In genomic region chr17:601462-602303, GRCh38 we compare ENCODE assay signal across 1 cellular context.
TF ChIP-seq lines count a peak whose summit lies in the region.

No MANE protein-coding gene starts in this region.

TF ChIP-seq in WTC11, 78 proteins besides CTCF, POLR2A, EP300 and RAD21 (continued from another document):
- no peak for TF ChIP-seq AFF4 (CRISPR knock-in tag; IDR thresholded peaks at IDR 0.05; ENCODE audit: borderline replicate concordance)
- no peak for TF ChIP-seq NR3C1 (CRISPR knock-in tag; conservative IDR thresholded peaks at IDR 0.05; ENCODE audit: low read depth)
- no peak for TF ChIP-seq SMAD3 (CRISPR knock-in tag; IDR thresholded peaks at IDR 0.05; ENCODE audit: borderline replicate concordance)
- no peak for TF ChIP-seq OVOL2 (CRISPR knock-in tag; IDR thresholded peaks at IDR 0.05; ENCODE audit: borderline replicate concordance)
- no peak for TF ChIP-seq ZNF425 (CRISPR knock-in tag; conservative IDR thresholded peaks at IDR 0.05)
- no peak for TF ChIP-seq NFE2L1 (CRISPR knock-in tag; IDR thresholded peaks at IDR 0.05)
- TF ChIP-seq ATF6 (CRISPR knock-in tag; IDR thresholded peaks at IDR 0.05), result no peak
- TF ChIP-seq PRRX2 (CRISPR knock-in tag; IDR thresholded peaks at IDR 0.05), result no peak
- no peak for TF ChIP-seq CBFB (CRISPR knock-in tag; IDR thresholded peaks at IDR 0.05; ENCODE audit: low read depth)
- TF ChIP-seq HMGXB4 (CRISPR knock-in tag; IDR thresholded peaks at IDR 0.05), result no peak
- TF ChIP-seq RORB (CRISPR knock-in tag; IDR thresholded peaks at IDR 0.05), result no peak
- TF ChIP-seq USF2 (CRISPR knock-in tag; IDR thresholded peaks at IDR 0.05), result no peak
